ENCODE assay signal across 33 cellular contexts in the genomic region with DNA sequence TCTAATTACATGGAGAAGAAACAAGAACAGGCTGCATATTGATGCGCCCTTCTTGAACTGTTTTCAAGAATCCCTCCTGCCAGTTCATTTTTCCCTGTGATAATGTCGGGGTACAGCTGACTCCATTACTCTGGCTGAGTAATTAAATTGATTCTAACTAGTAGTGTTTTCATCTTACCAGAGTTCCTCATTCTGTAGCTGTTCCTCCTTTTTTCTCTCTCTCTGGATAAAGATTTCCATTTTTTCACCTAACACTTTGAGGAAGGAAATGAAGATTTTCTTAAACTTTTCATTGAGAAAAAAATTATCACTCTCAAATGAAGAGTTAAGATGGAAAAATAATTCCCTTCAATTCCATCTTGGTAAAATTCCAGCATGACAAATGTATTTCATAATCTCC.
"Had no signal": no experiment of that assay in that cellular context is flagged by ENCODE, and none has a peak within 500 bp of the region (broad histone marks: within the 10 kb centered on the region; RNA-seq: fewer than 3 reads in every experiment).

No MANE protein-coding gene starts in this region.

- H3K36me3 ChIP-seq: adrenal gland, esophagus squamous epithelium, gastroesophageal sphincter, heart left ventricle had no signal

- H3K4me1 ChIP-seq: adrenal gland, body of pancreas, esophagus squamous epithelium, gastroesophageal sphincter had no signal

- DNase-seq: activated CD4-positive, alpha-beta memory T cell treated with anti-CD3 and anti-CD28 coated beads for 36 hours; activated CD4-positive, alpha-beta T cell treated with anti-CD3 and anti-CD28 coated beads for 36 hours; activated CD4-positive, alpha-beta T cell treated with anti-CD3 and anti-CD28 coated beads, Interleukin-2, amount 10 ng/mL, durations not matched to agents 24 days and 14 days; activated CD4-positive, CD25-positive, alpha-beta regulatory T cell; activated CD4-positive, CD25-positive, alpha-beta regulatory T cell treated with anti-CD3 and anti-CD28 coated beads, Interleukin-2, amount 50 U/mL, for 72 hours; activated CD8-positive, alpha-beta memory T cell treated with anti-CD3 and anti-CD28 coated beads, Interleukin-2, amount 10 ng/mL, durations not matched to agents 7 days and 5 days; activated CD8-positive, alpha-beta memory T cell treated with anti-CD3 and anti-CD28 coated beads, Interleukin-2, amount 50 U/mL, for 4 hours; activated CD8-positive, alpha-beta T cell treated with anti-CD3 and anti-CD28 coated beads, Interleukin-2, amount 10 ng/mL, durations not matched to agents 7 days and 5 days; activated effector memory CD4-positive, alpha-beta T cell treated with anti-CD3 and anti-CD28 coated beads, Interleukin-2, amount 50 U/mL, for 16 hours; activated naive CD4-positive, alpha-beta T cell treated with anti-CD3 and anti-CD28 coated beads for 36 hours; activated naive CD8-positive, alpha-beta T cell treated with anti-CD3 and anti-CD28 coated beads for 36 hours; activated naive CD8-positive, alpha-beta T cell treated with anti-CD3 and anti-CD28 coated beads, Interleukin-2, amount 50 U/mL, for 24 hours; activated T-cell treated with anti-CD3 and anti-CD28 coated beads, Interleukin-2, amount 50 U/mL, for 1 hour; activated T-cell treated with anti-CD3 and anti-CD28 coated beads, Interleukin-2, amount 50 U/mL, for 48 hours; adrenal gland; amygdala; aorta; body of pancreas; caudate nucleus; cortex of kidney; effector CD8-positive, alpha-beta T cell; esophagus squamous epithelium; foreskin melanocyte; heart left ventricle; T-helper 1 cell; T-helper 17 cell; T1000 had no signal

- ATAC-seq: activated CD4-positive, alpha-beta T cell treated with anti-CD3 and anti-CD28 coated beads for 36 hours; activated CD8-positive, alpha-beta memory T cell treated with anti-CD3 and anti-CD28 coated beads, Interleukin-2, amount 10 ng/mL, durations not matched to agents 7 days and 5 days; activated CD8-positive, alpha-beta T cell treated with anti-CD3 and anti-CD28 coated beads, Interleukin-2, amount 10 ng/mL, durations not matched to agents 7 days and 5 days; activated naive CD8-positive, alpha-beta T cell treated with anti-CD3 and anti-CD28 coated beads, Interleukin-2, amount 50 U/mL, for 24 hours; body of pancreas; gastroesophageal sphincter; T-helper 17 cell had no signal

- H3K36me3 Mint-ChIP-seq: activated CD4-positive, alpha-beta memory T cell treated with anti-CD3 and anti-CD28 coated beads for 36 hours; activated CD8-positive, alpha-beta memory T cell treated with anti-CD3 and anti-CD28 coated beads, Interleukin-2, amount 10 ng/mL, durations not matched to agents 7 days and 5 days; activated naive CD4-positive, alpha-beta T cell treated with anti-CD3 and anti-CD28 coated beads, Interleukin-2, amount 50 U/mL, for 24 hours; activated naive CD8-positive, alpha-beta T cell treated with anti-CD3 and anti-CD28 coated beads for 36 hours had no signal

- H3K4me3 ChIP-seq: adrenal gland, body of pancreas, esophagus squamous epithelium, gastroesophageal sphincter, heart left ventricle had no signal

- H3K27ac Mint-ChIP-seq: activated CD4-positive, alpha-beta memory T cell treated with anti-CD3 and anti-CD28 coated beads for 36 hours; activated CD4-positive, alpha-beta T cell treated with anti-CD3 and anti-CD28 coated beads for 36 hours; activated CD4-positive, alpha-beta T cell treated with anti-CD3 and anti-CD28 coated beads, Interleukin-2, amount 10 ng/mL, durations not matched to agents 24 days and 14 days; activated CD8-positive, alpha-beta memory T cell treated with anti-CD3 and anti-CD28 coated beads, Interleukin-2, amount 10 ng/mL, durations not matched to agents 7 days and 5 days; activated CD8-positive, alpha-beta T cell treated with anti-CD3 and anti-CD28 coated beads, Interleukin-2, amount 10 ng/mL, durations not matched to agents 7 days and 5 days; activated naive CD4-positive, alpha-beta T cell treated with anti-CD3 and anti-CD28 coated beads for 36 hours; activated naive CD4-positive, alpha-beta T cell treated with anti-CD3 and anti-CD28 coated beads, Interleukin-2, amount 50 U/mL, for 24 hours; activated naive CD8-positive, alpha-beta T cell treated with anti-CD3 and anti-CD28 coated beads for 36 hours; activated naive CD8-positive, alpha-beta T cell treated with anti-CD3 and anti-CD28 coated beads, Interleukin-2, amount 50 U/mL, for 24 hours; activated T-helper 1 cell treated with anti-CD3 and anti-CD28 coated beads, Interleukin-12 subunit alpha, Interleukin-12 subunit beta, Interleukin-2, Interleukin-4 antibody, amounts not matched to agents 30 ng/mL and 10 ng/mL and 1 ng/mL, durations not matched to agents 14 hours and 24 hours and 36 hours; activated T-helper 2 cell treated with anti-CD3 and anti-CD28 coated beads, Interferon-gamma antibody, Interleukin-2, Interleukin-4, amounts not matched to agents 10 μg/mL and 5 μg/mL and 100 μg/mL, durations not matched to agents 14 hours and 24 hours and 36 hours; T-helper 17 cell; T-helper 2 cell treated with Interferon-gamma antibody and Interleukin-4, amounts not matched to agents 5 μg/mL and 100 μg/mL, for 36 hours had no signal

- H3K9me3 Mint-ChIP-seq: activated CD4-positive, alpha-beta memory T cell treated with anti-CD3 and anti-CD28 coated beads for 36 hours; activated CD4-positive, alpha-beta T cell treated with anti-CD3 and anti-CD28 coated beads, Interleukin-2, amount 10 ng/mL, durations not matched to agents 24 days and 14 days; activated naive CD4-positive, alpha-beta T cell treated with anti-CD3 and anti-CD28 coated beads for 36 hours; activated naive CD4-positive, alpha-beta T cell treated with anti-CD3 and anti-CD28 coated beads, Interleukin-2, amount 50 U/mL, for 24 hours; activated naive CD8-positive, alpha-beta T cell treated with anti-CD3 and anti-CD28 coated beads for 36 hours; activated naive CD8-positive, alpha-beta T cell treated with anti-CD3 and anti-CD28 coated beads, Interleukin-2, amount 50 U/mL, for 24 hours; activated T-helper 1 cell treated with anti-CD3 and anti-CD28 coated beads, Interleukin-12 subunit alpha, Interleukin-12 subunit beta, Interleukin-2, Interleukin-4 antibody, amounts not matched to agents 30 ng/mL and 10 ng/mL and 1 ng/mL, durations not matched to agents 14 hours and 24 hours and 36 hours; activated T-helper 2 cell treated with anti-CD3 and anti-CD28 coated beads, Interferon-gamma antibody, Interleukin-2, Interleukin-4, amounts not matched to agents 10 μg/mL and 5 μg/mL and 100 μg/mL, durations not matched to agents 14 hours and 24 hours and 36 hours; T-helper 2 cell treated with Interferon-gamma antibody and Interleukin-4, amounts not matched to agents 5 μg/mL and 100 μg/mL, for 36 hours had no signal

- H3K27ac ChIP-seq: adrenal gland, body of pancreas, epithelial cell of prostate, esophagus squamous epithelium, gastroesophageal sphincter, heart left ventricle had no signal

- H3K4me3 Mint-ChIP-seq: activated CD4-positive, alpha-beta memory T cell treated with anti-CD3 and anti-CD28 coated beads for 36 hours; activated CD4-positive, alpha-beta T cell treated with anti-CD3 and anti-CD28 coated beads for 36 hours; activated CD4-positive, alpha-beta T cell treated with anti-CD3 and anti-CD28 coated beads, Interleukin-2, amount 10 ng/mL, durations not matched to agents 24 days and 14 days; activated CD8-positive, alpha-beta memory T cell treated with anti-CD3 and anti-CD28 coated beads, Interleukin-2, amount 10 ng/mL, durations not matched to agents 7 days and 5 days; activated CD8-positive, alpha-beta T cell treated with anti-CD3 and anti-CD28 coated beads, Interleukin-2, amount 10 ng/mL, durations not matched to agents 7 days and 5 days; activated naive CD4-positive, alpha-beta T cell treated with anti-CD3 and anti-CD28 coated beads for 36 hours; activated naive CD4-positive, alpha-beta T cell treated with anti-CD3 and anti-CD28 coated beads, Interleukin-2, amount 50 U/mL, for 24 hours; activated naive CD8-positive, alpha-beta T cell treated with anti-CD3 and anti-CD28 coated beads for 36 hours; activated naive CD8-positive, alpha-beta T cell treated with anti-CD3 and anti-CD28 coated beads, Interleukin-2, amount 50 U/mL, for 24 hours; activated T-helper 1 cell treated with anti-CD3 and anti-CD28 coated beads, Interleukin-12 subunit alpha, Interleukin-12 subunit beta, Interleukin-2, Interleukin-4 antibody, amounts not matched to agents 30 ng/mL and 10 ng/mL and 1 ng/mL, durations not matched to agents 14 hours and 24 hours and 36 hours; T-helper 17 cell; T-helper 2 cell treated with Interferon-gamma antibody and Interleukin-4, amounts not matched to agents 5 μg/mL and 100 μg/mL, for 36 hours had no signal

- H3K4me1 Mint-ChIP-seq: activated CD4-positive, alpha-beta T cell treated with anti-CD3 and anti-CD28 coated beads for 36 hours; activated CD4-positive, alpha-beta T cell treated with anti-CD3 and anti-CD28 coated beads, Interleukin-2, amount 10 ng/mL, durations not matched to agents 24 days and 14 days; activated CD8-positive, alpha-beta memory T cell treated with anti-CD3 and anti-CD28 coated beads, Interleukin-2, amount 10 ng/mL, durations not matched to agents 7 days and 5 days; activated naive CD4-positive, alpha-beta T cell treated with anti-CD3 and anti-CD28 coated beads, Interleukin-2, amount 50 U/mL, for 24 hours; activated naive CD8-positive, alpha-beta T cell treated with anti-CD3 and anti-CD28 coated beads for 36 hours; activated naive CD8-positive, alpha-beta T cell treated with anti-CD3 and anti-CD28 coated beads, Interleukin-2, amount 50 U/mL, for 24 hours; T-helper 17 cell had no signal

- H3K27me3 Mint-ChIP-seq: activated CD4-positive, alpha-beta memory T cell treated with anti-CD3 and anti-CD28 coated beads for 36 hours; activated CD4-positive, alpha-beta T cell treated with anti-CD3 and anti-CD28 coated beads, Interleukin-2, amount 10 ng/mL, durations not matched to agents 24 days and 14 days; activated CD8-positive, alpha-beta memory T cell treated with anti-CD3 and anti-CD28 coated beads, Interleukin-2, amount 10 ng/mL, durations not matched to agents 7 days and 5 days; activated naive CD8-positive, alpha-beta T cell treated with anti-CD3 and anti-CD28 coated beads, Interleukin-2, amount 50 U/mL, for 24 hours; T-helper 17 cell had no signal

- H3K9me3 ChIP-seq: adrenal gland, body of pancreas, esophagus squamous epithelium, gastroesophageal sphincter, heart left ventricle had no signal

- H3K27me3 ChIP-seq: adrenal gland, body of pancreas, esophagus squamous epithelium, gastroesophageal sphincter, heart left ventricle had no signal
